Comparison of ENCODE assay signal across 18 cellular contexts in genomic region chr2:18208956-18209355, GRCh38.
"Had no signal": no experiment of that assay in that cellular context is flagged by ENCODE, and none has a peak within 500 bp of the region (broad histone marks: within the 10 kb centered on the region; RNA-seq: fewer than 3 reads in every experiment).

No MANE protein-coding gene starts in this region.

- H3K4me3 ChIP-seq: K562 had no signal

- DNase-seq: NCI-H1092; NCI-H1105 treated with DMSO at 0.1 percent for 48 hours; NCI-H1417 treated with DMSO at 0.1 percent for 48 hours; NCI-H146; NCI-H1694 treated with DMSO at 0.1 percent for 48 hours; NCI-H2029; NCI-H2081 treated with DMSO at 0.1 percent for 48 hours; NCI-H2171; NCI-H226; NK-92 treated with Interleukin-12 subunit alpha and Interleukin-12 subunit beta, amount 100 ng/mL, for 24 hours; SHP77; T-helper 1 cell; T-helper 17 cell had no signal

- ATAC-seq: K562, Panc1, PC-3, SK-N-SH treated with all-trans-retinoic acid at 6 μM for 48 hours, T-helper 17 cell had no signal

- H3K27ac ChIP-seq: HL-60 had no signal
